ENCODE assay signal across 8 cellular contexts in genomic region chr5:20972419-20972925, GRCh38.
A peak's percentile ranks its signal among the peaks of the same experiment; 100 is the strongest.
DNase-seq lines count a peak whose midpoint lies in the region; ATAC-seq lines count a peak whose summit lies in the region.

No MANE protein-coding gene starts in this region.

- H3K27me3 ChIP-seq in iPS-15b (ENCODE audit: control insufficient read depth, insufficient read depth, low read length) = no peaks in the 10 kb centered on the region
- no peaks in the 10 kb centered on the region for H3K27me3 ChIP-seq in subcutaneous abdominal adipose tissue (ENCODE audit: control insufficient read depth in 5 of 5, insufficient read depth in 4 of 5, low read length in 5 of 5)

- H3K4me1 Mint-ChIP-seq in activated CD4-positive, alpha-beta T cell treated with anti-CD3 and anti-CD28 coated beads, Interleukin-2, amount 10 ng/mL, durations not matched to agents 7 days and 5 days = no peaks in the 10 kb centered on the region

- H3K27ac ChIP-seq in subcutaneous abdominal adipose tissue (ENCODE audit: low read depth, low read length) = no peak overlapping the region

- H3K4me1 ChIP-seq in iPS-15b (ENCODE audit: control insufficient read depth, insufficient read depth, low read length) (peaks cover 3% of the 10 kb centered on the region), subcutaneous abdominal adipose tissue (ENCODE audit: control insufficient read depth in 5 of 5, insufficient read depth in 5 of 5, low read length in 5 of 5) (peaks cover 0 to 3% (median 0%) of the 10 kb centered on the region in 5 donors)

- H3K4me3 ChIP-seq in iPS-15b (ENCODE audit: low read depth, low read length) (no peak overlapping the region), subcutaneous abdominal adipose tissue (ENCODE audit: low read depth in 1 of 5, low read length in 5 of 5) (peak overlapping the region; percentile 44 to 79 (median 59))

- H3K9me3 ChIP-seq in iPS-15b (ENCODE audit: control insufficient read depth, insufficient read depth, low read length) (no peaks in the 10 kb centered on the region), subcutaneous abdominal adipose tissue (ENCODE audit: control insufficient read depth in 5 of 5, low read length in 5 of 5) (no peaks in the 10 kb centered on the region)

- ATAC-seq in GM21529 (IDR thresholded peaks at IDR 0.05; ENCODE audit: unreplicated experiment) = peak; percentile 75

- no peaks in the 10 kb centered on the region for H3K27me3 Mint-ChIP-seq in activated CD4-positive, alpha-beta T cell treated with anti-CD3 and anti-CD28 coated beads, Interleukin-2, amount 10 ng/mL, durations not matched to agents 7 days and 5 days

- H3K4me3 Mint-ChIP-seq in activated CD4-positive, alpha-beta T cell treated with anti-CD3 and anti-CD28 coated beads, Interleukin-2, amount 10 ng/mL, durations not matched to agents 7 days and 5 days = no peak overlapping the region

- peaks cover 2% of the 10 kb centered on the region for H3K9me3 Mint-ChIP-seq in activated CD4-positive, alpha-beta T cell treated with anti-CD3 and anti-CD28 coated beads, Interleukin-2, amount 10 ng/mL, durations not matched to agents 7 days and 5 days

- peak in 11 of 14 donors; percentile 5 to 72 (median 25) for DNase-seq in C1 segment of cervical spinal cord (lab: John Stamatoyannopoulos, UW)
- peak; percentile 75 for DNase-seq in M059J (ENCODE audit: low read depth)
- peak; percentile 1 for DNase-seq in amniotic epithelial cell (ENCODE audit: low read depth)
- DNase-seq in activated T-cell treated with anti-CD3 and anti-CD28 coated beads, Interleukin-2, amount 50 U/mL, for 1 hour = no peak
- no peak for DNase-seq in activated CD4-positive, alpha-beta T cell treated with anti-CD3 and anti-CD28 coated beads, Interleukin-2, amount 10 ng/mL, durations not matched to agents 7 days and 5 days

- H3K27ac Mint-ChIP-seq in activated CD4-positive, alpha-beta T cell treated with anti-CD3 and anti-CD28 coated beads, Interleukin-2, amount 10 ng/mL, durations not matched to agents 7 days and 5 days = no peak overlapping the region

- H3K36me3 ChIP-seq in iPS-15b (ENCODE audit: control insufficient read depth, insufficient read depth, low read length) = no peaks in the 10 kb centered on the region
- H3K36me3 ChIP-seq in subcutaneous abdominal adipose tissue (ENCODE audit: control insufficient read depth in 5 of 5, insufficient read depth in 5 of 5, low read length in 5 of 5) = no peaks in the 10 kb centered on the region

- POLR2A ChIA-PET in activated CD4-positive, alpha-beta T cell treated with anti-CD3 and anti-CD28 coated beads, Interleukin-2, amount 10 ng/mL, durations not matched to agents 7 days and 5 days (lab: Charles Lee) = no interaction called here

- H3K9ac ChIP-seq in iPS-15b (ENCODE audit: low read depth, low read length) (peak overlapping the region; percentile 18), subcutaneous abdominal adipose tissue (ENCODE audit: low read length in 5 of 5) (peak overlapping the region in 2 of 5 donors; percentile 8 to 9)

- no peaks in the 10 kb centered on the region for H3K36me3 Mint-ChIP-seq in activated CD4-positive, alpha-beta T cell treated with anti-CD3 and anti-CD28 coated beads, Interleukin-2, amount 10 ng/mL, durations not matched to agents 7 days and 5 days (ENCODE audit: low read depth)

- CTCF ChIA-PET in activated CD4-positive, alpha-beta T cell treated with anti-CD3 and anti-CD28 coated beads, Interleukin-2, amount 10 ng/mL, durations not matched to agents 7 days and 5 days (lab: Charles Lee) = no interaction called here

Comparison
In these comparisons a context has a peak if more than half of its experiments do, and no peak if none do; other contexts are left out.
1. DNase-seq: peak in C1 segment of cervical spinal cord (11 of 14), M059J (single experiment) and amniotic epithelial cell (single experiment); none in activated T-cell treated with anti-CD3 and anti-CD28 coated beads, Interleukin-2, amount 50 U/mL, for 1 hour (single experiment) and activated CD4-positive, alpha-beta T cell treated with anti-CD3 and anti-CD28 coated beads, Interleukin-2, amount 10 ng/mL, durations not matched to agents 7 days and 5 days (single experiment).